ENCODE assay signal across 1 cellular context in genomic region chr6:21893778-21894177, GRCh38.
TF ChIP-seq lines count a peak whose summit lies in the region.

No MANE protein-coding gene starts in this region.

TF ChIP-seq in GM23338, 12 proteins besides CTCF, POLR2A, EP300 and RAD21 (continued from another document):
- no peak for TF ChIP-seq ZNF462 (CRISPR knock-in tag; IDR thresholded peaks at IDR 0.05)
- TF ChIP-seq CREB1 (CRISPR knock-in tag; IDR thresholded peaks at IDR 0.05; ENCODE audit: low read depth): no peak
- TF ChIP-seq EZH2phosphoT487 (IDR thresholded peaks at IDR 0.05; ENCODE audit: unreplicated experiment): no peak
- no peak for TF ChIP-seq NANOG (IDR thresholded peaks at IDR 0.05; ENCODE audit: borderline replicate concordance)
- TF ChIP-seq ZNF331 (CRISPR knock-in tag; IDR thresholded peaks at IDR 0.05; ENCODE audit: low read depth): no peak
- no peak for TF ChIP-seq STAT1 (IDR thresholded peaks at IDR 0.05; ENCODE audit: unreplicated experiment)
